Comparison of ENCODE assay signal across 9 cellular contexts in genomic region chr19:10858204-10858828, GRCh38. TPM values are rescaled to one million over a fixed set of nuclear protein-coding genes. Genes with fewer than 3 reads are reported as not detected.
A peak's percentile ranks its signal among the peaks of the same experiment; 100 is the strongest.
DNase-seq lines count a peak whose midpoint lies in the region; ATAC-seq and TF ChIP-seq lines count a peak whose summit lies in the region.
"Had no signal": no experiment of that assay in that cellular context is flagged by ENCODE, and none has a peak within 500 bp of the region (broad histone marks: within the 10 kb centered on the region; RNA-seq: fewer than 3 reads in every experiment).

No MANE protein-coding gene starts in this region.

- peak in 1 of 2 donors; percentile 22 for ATAC-seq in lower lobe of right lung
- ATAC-seq in HG02981 (IDR thresholded peaks at IDR 0.05; ENCODE audit: unreplicated experiment): no peak

- H3K4me1 ChIP-seq in CD8-positive, alpha-beta memory T cell (ENCODE audit: insufficient read depth, low read length): no peaks in the 10 kb centered on the region
- H3K4me1 ChIP-seq in lower lobe of right lung: peaks cover 2% of the 10 kb centered on the region

- H3K4me3 Mint-ChIP-seq in CD8-positive, alpha-beta memory T cell: no peak overlapping the region
- H3K4me3 Mint-ChIP-seq in activated naive CD4-positive, alpha-beta T cell treated with anti-CD3 and anti-CD28 coated beads, Interleukin-2, amount 50 U/mL, for 24 hours: no peak overlapping the region

- intact Hi-C loops in lower lobe of right lung (cut with DNase I): no loop called here
- intact Hi-C loops in posterior cingulate gyrus (cut with DNase I): no loop called here

- peak; percentile 72 for TF ChIP-seq CTCF in HL-60 (IDR thresholded peaks at IDR 0.05; ENCODE audit: insufficient read depth, low read length)
- peak; percentile 64 for TF ChIP-seq CTCF in lower lobe of right lung (IDR thresholded peaks at IDR 0.05)

- H3K4me3 ChIP-seq in CD8-positive, alpha-beta memory T cell (ENCODE audit: low read length): no peak overlapping the region
- H3K4me3 ChIP-seq in HL-60 (replicated peaks; ENCODE audit: insufficient read depth, low read length) (no peak overlapping the region), lower lobe of right lung (no peak overlapping the region)

- CTCF ChIA-PET in CD8-positive, alpha-beta memory T cell (lab: Charles Lee): interaction anchor here (0.8 to 2.9 kb wide), 6 partner anchors 9 to 142 kb away, joined by 3 to 8 read pairs (median 5); partner anchors contain the start of gene CARM1

- H3K27ac Mint-ChIP-seq in CD8-positive, alpha-beta memory T cell: peak overlapping the region in 1 of 8 donors; percentile 33
- H3K27ac Mint-ChIP-seq in activated naive CD4-positive, alpha-beta T cell treated with anti-CD3 and anti-CD28 coated beads, Interleukin-2, amount 50 U/mL, for 24 hours: peak overlapping the region; percentile 41

- H3K9me3 Mint-ChIP-seq in CD8-positive, alpha-beta memory T cell: no peaks in the 10 kb centered on the region
- H3K9me3 Mint-ChIP-seq in activated naive CD4-positive, alpha-beta T cell treated with anti-CD3 and anti-CD28 coated beads, Interleukin-2, amount 50 U/mL, for 24 hours: no peaks in the 10 kb centered on the region

- H3K4me1 Mint-ChIP-seq in CD8-positive, alpha-beta memory T cell: peaks cover 0 to 11% (median 0%) of the 10 kb centered on the region in 3 donors
- H3K4me1 Mint-ChIP-seq in activated naive CD4-positive, alpha-beta T cell treated with anti-CD3 and anti-CD28 coated beads, Interleukin-2, amount 50 U/mL, for 24 hours: peaks cover 6% of the 10 kb centered on the region

- peak; percentile 26 to 66 (median 32) for DNase-seq in CD8-positive, alpha-beta memory T cell
- DNase-seq in HL-60 (ENCODE audit: low read depth in 1 of 2, low spot score in 1 of 2) (no peak), lower lobe of right lung (no peak), posterior cingulate gyrus (no peak), SIG-M5 (lab: John Stamatoyannopoulos, UW) (no peak), NCI-H187 (lab: John Stamatoyannopoulos, UW) (no peak)

- no peaks in the 10 kb centered on the region for H3K27me3 ChIP-seq in CD8-positive, alpha-beta memory T cell (ENCODE audit: insufficient read depth, low read length, poor library complexity, severe bottlenecking)
- H3K27me3 ChIP-seq in HL-60 (ENCODE audit: insufficient read depth, poor library complexity, severe bottlenecking): no peaks in the 10 kb centered on the region
- H3K27me3 ChIP-seq in lower lobe of right lung (ENCODE audit: low read depth): no peaks in the 10 kb centered on the region

- H3K36me3 Mint-ChIP-seq in CD8-positive, alpha-beta memory T cell: peaks cover 0 to 2% (median 0%) of the 10 kb centered on the region in 3 donors
- no peaks in the 10 kb centered on the region for H3K36me3 Mint-ChIP-seq in activated naive CD4-positive, alpha-beta T cell treated with anti-CD3 and anti-CD28 coated beads, Interleukin-2, amount 50 U/mL, for 24 hours

- POLR2A ChIA-PET in CD8-positive, alpha-beta memory T cell (lab: Charles Lee): interaction anchor here (0.6 kb wide), 1 partner anchor 150 kb away, joined by 8 read pairs; no protein-coding TSS in a partner anchor

- no peaks in the 10 kb centered on the region for H3K9me3 ChIP-seq in CD8-positive, alpha-beta memory T cell (ENCODE audit: low read length)
- no peaks in the 10 kb centered on the region for H3K9me3 ChIP-seq in lower lobe of right lung

- no peaks in the 10 kb centered on the region for H3K27me3 Mint-ChIP-seq in CD8-positive, alpha-beta memory T cell
- no peaks in the 10 kb centered on the region for H3K27me3 Mint-ChIP-seq in activated naive CD4-positive, alpha-beta T cell treated with anti-CD3 and anti-CD28 coated beads, Interleukin-2, amount 50 U/mL, for 24 hours

- H3K36me3 ChIP-seq in CD8-positive, alpha-beta memory T cell (ENCODE audit: insufficient read depth, low read length): no peaks in the 10 kb centered on the region
- no peaks in the 10 kb centered on the region for H3K36me3 ChIP-seq in lower lobe of right lung

- no peak overlapping the region for H3K27ac ChIP-seq in CD8-positive, alpha-beta memory T cell (ENCODE audit: low read depth, low read length)
- no peak overlapping the region for H3K27ac ChIP-seq in HL-60 (replicated peaks)
- H3K27ac ChIP-seq in lower lobe of right lung: no peak overlapping the region

RNA-seq across cellular contexts. Expression of gene C19orf38, which starts 10.1 kb away (rescaled TPM):
- total RNA-seq in CD8-positive, alpha-beta memory T cell: under 1 TPM; 0.44 to 0.48 TPM
- polyA plus RNA-seq in CD8-positive, alpha-beta memory T cell: not detected
- 11.7 TPM for total RNA-seq in lower lobe of right lung
- total RNA-seq: HT1080 had no signal

RNA-seq across cellular contexts. Expression of gene CARM1, which starts 13.0 kb away (rescaled TPM):
- total RNA-seq in CD8-positive, alpha-beta memory T cell: 10 to 100 TPM; 69.2 to 71.3 TPM
- 0.51 TPM for polyA plus RNA-seq in CD8-positive, alpha-beta memory T cell
- total RNA-seq in lower lobe of right lung: 27.5 TPM

RNA-seq across cellular contexts. Expression of gene TMED1, which starts 22.3 kb away (rescaled TPM):
- 10 to 100 TPM; 15.7 to 16.6 TPM for total RNA-seq in CD8-positive, alpha-beta memory T cell
- 29.9 TPM for polyA plus RNA-seq in CD8-positive, alpha-beta memory T cell
- 23.5 TPM for total RNA-seq in lower lobe of right lung

Comparison
In these comparisons a context has a peak if more than half of its experiments do, and no peak if none do; other contexts are left out.
1. DNase-seq: peak in CD8-positive, alpha-beta memory T cell (5 of 5); none in HL-60 (0 of 2), lower lobe of right lung (single experiment), posterior cingulate gyrus (0 of 10), SIG-M5 (single experiment) and NCI-H187 (0 of 2).